In genomic region chr4:67103001-67103737, GRCh38 we compare ENCODE assay signal across 20 cellular contexts.
DNase-seq lines count a peak whose midpoint lies in the region; FAIRE-seq and TF ChIP-seq lines count a peak whose summit lies in the region.
"Had no signal": no experiment of that assay in that cellular context is flagged by ENCODE, and none has a peak within 500 bp of the region (broad histone marks: within the 10 kb centered on the region; RNA-seq: fewer than 3 reads in every experiment).

No MANE protein-coding gene starts in this region.

- no peak overlapping the region for H3K27ac ChIP-seq in A673 (ENCODE audit: low read depth, low read length, poor library complexity, severe bottlenecking)
- H3K27ac ChIP-seq: gastroesophageal sphincter, parathyroid adenoma, tibial artery had no signal

- no TSS peak for BruUV-seq in A673 (replicated peaks; lab: Mats Ljungman, UMichigan)

- TF ChIP-seq CTCF in A673 (conservative IDR thresholded peaks at IDR 0.05; ENCODE audit: low read depth, low read length) = 0 out of 2 replicates have a peak, but pooled peaks have one; percentile 12
- TF ChIP-seq CTCF in Loucy (conservative IDR thresholded peaks at IDR 0.05; ENCODE audit: low read length) = peak; percentile 34; the same call in 1 of the 2 replicates

- no peaks in the 10 kb centered on the region for H4K20me1 ChIP-seq in Loucy (ENCODE audit: insufficient read depth, low read length, poor library complexity, severe bottlenecking)

- no peaks in the 10 kb centered on the region for H3K36me3 ChIP-seq in A673 (ENCODE audit: insufficient read depth, low read length, poor library complexity, severe bottlenecking)
- no peaks in the 10 kb centered on the region for H3K36me3 ChIP-seq in Loucy (ENCODE audit: insufficient read depth, low read length)
- H3K36me3 ChIP-seq: gastroesophageal sphincter, tibial artery had no signal

- no peak overlapping the region for H3K4me3 ChIP-seq in A673 (ENCODE audit: low read depth, low read length, poor library complexity, severe bottlenecking)
- H3K4me3 ChIP-seq in Loucy (ENCODE audit: low read length, poor library complexity, severe bottlenecking) = no peak overlapping the region
- H3K4me3 ChIP-seq: gastroesophageal sphincter, tibial artery had no signal

- H3K4me2 ChIP-seq in Loucy (ENCODE audit: low read depth, low read length, poor library complexity, severe bottlenecking) = no peak overlapping the region

- H3K9ac ChIP-seq in Loucy (ENCODE audit: low read depth, low read length, poor library complexity, severe bottlenecking) = no peak overlapping the region
- H3K9ac ChIP-seq: parathyroid adenoma had no signal

- H3K27me3 ChIP-seq in A673 (replicated peaks; ENCODE audit: insufficient read depth, low read depth, low read length, poor library complexity) = no peaks in the 10 kb centered on the region
- no peaks in the 10 kb centered on the region for H3K27me3 ChIP-seq in Loucy (ENCODE audit: insufficient read depth, low read length, poor library complexity, severe bottlenecking)
- H3K27me3 ChIP-seq: gastroesophageal sphincter, tibial artery had no signal

- in situ Hi-C loops in SK-MEL-5 (cut with HindIII; ENCODE audit: low pct_unique_long_range_greater_than_20kb, low sequenced_read_pairs) = no loop called here

- intact Hi-C loops in A673 (cut with micrococcal nuclease; ENCODE audit: unreplicated experiment) = no loop called here

- DNase-seq in A673 (ENCODE audit: low spot score) (peak; percentile 10), SK-MEL-5 (ENCODE audit: low read depth, low spot score) (peak; percentile 49), NCI-H2107 treated with DMSO at 0.1 percent for 48 hours (lab: John Stamatoyannopoulos, UW; ENCODE audit: unreplicated experiment) (no peak), NCI-H226 (no peak), iPS-NIHi7 (ENCODE audit: extremely low spot score) (no peak), NCI-H1048 (lab: John Stamatoyannopoulos, UW) (no peak)
- DNase-seq: activated CD4-positive, CD25-positive, alpha-beta regulatory T cell treated with anti-CD3 and anti-CD28 coated beads, Interleukin-2, amount 50 U/mL, for 72 hours; activated naive CD4-positive, alpha-beta T cell treated with anti-CD3 and anti-CD28 coated beads, Interleukin-2, amount 10 ng/mL, durations not matched to agents 7 days and 5 days; activated T-cell treated with anti-CD3 and anti-CD28 coated beads, Interleukin-2, amount 50 U/mL, for 72 hours; effector CD4-positive, alpha-beta T cell; mesenchymal stem cell; naive thymus-derived CD8-positive, alpha-beta T cell; NCI-H1105 treated with DMSO at 0.1 percent for 48 hours; T-helper 9 cell; tibial artery had no signal

- H3F3A ChIP-seq in Loucy (ENCODE audit: low read depth) = no peaks in the 10 kb centered on the region

- CTCF ChIA-PET in A673 (lab: Charles Lee) = no interaction called here

- H3K79me2 ChIP-seq in Loucy (ENCODE audit: insufficient read depth, low read length) = no peaks in the 10 kb centered on the region
- H3K79me2 ChIP-seq: parathyroid adenoma had no signal

- H3K4me1 ChIP-seq in A673 (ENCODE audit: insufficient read depth, low read length, poor library complexity, severe bottlenecking) (no peaks in the 10 kb centered on the region), Loucy (ENCODE audit: insufficient read depth, low read length, poor library complexity, severe bottlenecking) (no peaks in the 10 kb centered on the region)
- H3K4me1 ChIP-seq: gastroesophageal sphincter, parathyroid adenoma, tibial artery had no signal

- peak; percentile 51 for FAIRE-seq in islet of Langerhans (lab: Jason Lieb, UNC)
- FAIRE-seq: G401.6 had no signal

- H3K9me3 ChIP-seq in A673 (ENCODE audit: low read depth, low read length, poor library complexity, severe bottlenecking) = no peaks in the 10 kb centered on the region
- H3K9me3 ChIP-seq in Loucy (ENCODE audit: insufficient read depth, low read depth, low read length) = no peaks in the 10 kb centered on the region
- H3K9me3 ChIP-seq: gastroesophageal sphincter, tibial artery had no signal

- POLR2A ChIA-PET in A673 (lab: Charles Lee; ENCODE audit: low non-redundant PET) = no interaction called here

- H3K9me2 ChIP-seq in Loucy (replicated peaks; ENCODE audit: low read depth, low read length) = no peaks in the 10 kb centered on the region

- H2AFZ ChIP-seq in Loucy (ENCODE audit: low read length) = no peak overlapping the region
- H2AFZ ChIP-seq: parathyroid adenoma had no signal

Comparison
In these comparisons a context has a peak if more than half of its experiments do, and no peak if none do; other contexts are left out.
1. DNase-seq: peak in A673 (single experiment) and SK-MEL-5 (single experiment); none in NCI-H2107 treated with DMSO at 0.1 percent for 48 hours (single experiment), NCI-H226 (single experiment), iPS-NIHi7 (single experiment) and NCI-H1048 (single experiment).